8 cellular contexts compared by ENCODE assay signal in genomic region chr1:46132529-46133180, GRCh38. TPM values are rescaled to one million over a fixed set of nuclear protein-coding genes. Genes with fewer than 3 reads are reported as not detected.
DNase-seq lines count a peak whose midpoint lies in the region; ATAC-seq, FAIRE-seq and TF ChIP-seq lines count a peak whose summit lies in the region.

Gene PIK3R3, minus strand, starts transcription at chr1:46132629. Its CDS starts 677 bp downstream, at chr1:46131952.

- TF ChIP-seq EP300 in A549 (IDR thresholded peaks at IDR 0.05), result no peak

- H3K27ac ChIP-seq in A549, result peak within 1 kb of the TSS; percentile 90 to 99
- peak within 1 kb of the TSS; percentile 100 for H3K27ac ChIP-seq in WERI-Rb-1
- peak within 1 kb of the TSS; percentile 99 for H3K27ac ChIP-seq in iPS-20b (ENCODE audit: low read length)
- peak within 1 kb of the TSS; percentile 83 to 99 (median 96) for H3K27ac ChIP-seq in skin epidermis

- TF ChIP-seq RAD21 in A549 (conservative IDR thresholded peaks at IDR 0.05 in 1 of 2, IDR thresholded peaks at IDR 0.05 in 1 of 2), result no peak

- H3K9me3 ChIP-seq in A549 (no peaks in the 10 kb centered on the region), WERI-Rb-1 (ENCODE audit: severe bottlenecking) (no peaks in the 10 kb centered on the region), iPS-20b (ENCODE audit: insufficient read depth, low read depth, low read length) (no peaks in the 10 kb centered on the region)

- WGBS in A549 (ENCODE audit: missing lambda C conversion rate), result under 1% methylated on average over 35 of the region's 55 CpGs

- H3K4me3 ChIP-seq in A549, result peak within 1 kb of the TSS; percentile 84
- H3K4me3 ChIP-seq in WERI-Rb-1 (ENCODE audit: low read depth, low read length), result peak within 1 kb of the TSS; percentile 78
- H3K4me3 ChIP-seq in bronchial epithelial cell (ENCODE audit: low read depth, low read length), result peak within 1 kb of the TSS; percentile 66
- H3K4me3 ChIP-seq in iPS-20b (ENCODE audit: low read length), result peak within 1 kb of the TSS; percentile 93
- H3K4me3 ChIP-seq in skin epidermis, result peak within 1 kb of the TSS; percentile 59 to 81 (median 72)

- H3K4me1 ChIP-seq in A549 (peaks cover 34% of the 10 kb centered on the region), iPS-20b (ENCODE audit: insufficient read depth, low read length) (peaks cover 17% of the 10 kb centered on the region; the same call in 1 of the 2 replicates)

- ATAC-seq in A549, result peak; percentile 98
- peak; percentile 77 for ATAC-seq in GM18861 (IDR thresholded peaks at IDR 0.05; ENCODE audit: unreplicated experiment)
- peak; percentile 86 for ATAC-seq in HG03097 (IDR thresholded peaks at IDR 0.05; ENCODE audit: low FRiP score, unreplicated experiment)

- H3K9ac ChIP-seq in iPS-20b (ENCODE audit: low read depth, low read length), result peak within 1 kb of the TSS; percentile 96

- H3K36me3 ChIP-seq in WERI-Rb-1 (peaks cover 5% of the 10 kb centered on the region; the same call in 1 of the 2 replicates), bronchial epithelial cell (ENCODE audit: control insufficient read depth, insufficient read depth, low read length) (no peaks in the 10 kb centered on the region), iPS-20b (ENCODE audit: insufficient read depth, low read depth, low read length) (no peaks in the 10 kb centered on the region)

- POLR2A ChIA-PET in A549 (lab: Yijun Ruan, JAX), result interaction anchor here (0.6 to 1.2 kb wide), 5 partner anchors 9 to 328 kb away, joined by 3 to 7 read pairs (median 4); partner anchors contain the start of gene TSPAN1

- DNase-seq in A549 (ENCODE audit: low read depth in 1 of 2, low spot score in 1 of 2) (peak; percentile 95 to 97), NCI-H2171 (lab: John Stamatoyannopoulos, UW) (peak; percentile 97), WERI-Rb-1 (peak; percentile 99), bronchial epithelial cell (ENCODE audit: low read depth) (peak; percentile 95)

- CTCF ChIA-PET in A549 (lab: Yijun Ruan, JAX), result interaction anchor here (1.0 kb wide), 1 partner anchor 98 kb away, joined by 3 read pairs; no protein-coding TSS in a partner anchor

- H3K27me3 ChIP-seq in WERI-Rb-1 (ENCODE audit: insufficient read depth, low read depth, severe bottlenecking), result no peaks in the 10 kb centered on the region
- H3K27me3 ChIP-seq in bronchial epithelial cell (ENCODE audit: control insufficient read depth, insufficient read depth, low read length), result no peaks in the 10 kb centered on the region
- H3K27me3 ChIP-seq in iPS-20b (ENCODE audit: insufficient read depth, low read length), result peaks cover 21% of the 10 kb centered on the region

- FAIRE-seq in A549 (lab: Jason Lieb, UNC), result no peak
- no peak for FAIRE-seq in bronchial epithelial cell (lab: Jason Lieb, UNC)

- peak; percentile 94 for TF ChIP-seq POLR2A in A549 (IDR thresholded peaks at IDR 0.05; ENCODE audit: low read length)

- peak within 1 kb of the TSS; percentile 88 for H3K4me2 ChIP-seq in A549

- no peak for TF ChIP-seq CTCF in A549 (IDR thresholded peaks at IDR 0.05)
- no peak for TF ChIP-seq CTCF in WERI-Rb-1 (IDR thresholded peaks at IDR 0.05; ENCODE audit: low read depth, low read length)
- no peak for TF ChIP-seq CTCF in bronchial epithelial cell (IDR thresholded peaks at IDR 0.05; ENCODE audit: insufficient read depth, low read length, severe bottlenecking)

TF ChIP-seq in A549, 52 proteins besides CTCF, POLR2A, EP300 and RAD21 (continues in another document):
- peak; percentile 76 for TF ChIP-seq MAX (IDR thresholded peaks at IDR 0.05)
- TF ChIP-seq BCL3 (IDR thresholded peaks at IDR 0.05), result peak; percentile 88
- peak; percentile 79 for TF ChIP-seq BHLHE40 (IDR thresholded peaks at IDR 0.05; ENCODE audit: low read depth, low read length)
- TF ChIP-seq ZFP36 (IDR thresholded peaks at IDR 0.05; ENCODE audit: borderline replicate concordance, partially characterized antibody), result no peak
- no peak for TF ChIP-seq HOXB5 (CRISPR knock-in tag; IDR thresholded peaks at IDR 0.05)
- TF ChIP-seq GATA3 (IDR thresholded peaks at IDR 0.05; ENCODE audit: borderline replicate concordance), result peak; percentile 92
- no peak for TF ChIP-seq CHD4 (IDR thresholded peaks at IDR 0.05; ENCODE audit: borderline replicate concordance)
- no peak for TF ChIP-seq RARB (CRISPR knock-in tag; IDR thresholded peaks at IDR 0.05)
- no peak for TF ChIP-seq HMGXB4 (CRISPR knock-in tag; IDR thresholded peaks at IDR 0.05; ENCODE audit: borderline replicate concordance)
- TF ChIP-seq FOSL2 (IDR thresholded peaks at IDR 0.05), result no peak
- TF ChIP-seq FOSL2 (CRISPR knock-in tag; IDR thresholded peaks at IDR 0.05), result no peak
- TF ChIP-seq TP53 (CRISPR knock-in tag; IDR thresholded peaks at IDR 0.05), result no peak
- no peak for TF ChIP-seq CBX8 (IDR thresholded peaks at IDR 0.05)
- TF ChIP-seq RCOR1 (IDR thresholded peaks at IDR 0.05; ENCODE audit: low read depth, low read length), result no peak
- TF ChIP-seq TFCP2L1 (CRISPR knock-in tag; IDR thresholded peaks at IDR 0.05), result no peak
- no peak for TF ChIP-seq CHD2 (IDR thresholded peaks at IDR 0.05; ENCODE audit: low read length, partially characterized antibody)
- no peak for TF ChIP-seq FOXS1 (CRISPR knock-in tag; IDR thresholded peaks at IDR 0.05)
- TF ChIP-seq CBX2 (IDR thresholded peaks at IDR 0.05; ENCODE audit: borderline replicate concordance, low read depth), result no peak
- TF ChIP-seq EHMT2 (IDR thresholded peaks at IDR 0.05; ENCODE audit: low read depth), result no peak
- TF ChIP-seq JUN (IDR thresholded peaks at IDR 0.05), result peak; percentile 35 to 76; a peak in 2 of 5 replicates
- TF ChIP-seq ZNF302 (CRISPR knock-in tag; IDR thresholded peaks at IDR 0.05), result no peak
- no peak for TF ChIP-seq USF2 (IDR thresholded peaks at IDR 0.05)
- TF ChIP-seq EHF (CRISPR knock-in tag; IDR thresholded peaks at IDR 0.05), result no peak
- peak; percentile 95; the same call in 1 of the 2 replicates for TF ChIP-seq RFX5 (IDR thresholded peaks at IDR 0.05)
- TF ChIP-seq ELK1 (IDR thresholded peaks at IDR 0.05; ENCODE audit: low read depth, low read length), result no peak
- TF ChIP-seq PHF8 (IDR thresholded peaks at IDR 0.05; ENCODE audit: borderline replicate concordance, low read depth), result no peak; the same call in 1 of the 2 replicates
- no peak for TF ChIP-seq NFE2L2 (conservative IDR thresholded peaks at IDR 0.05; ENCODE audit: low read length)
- no peak for TF ChIP-seq JUNB (IDR thresholded peaks at IDR 0.05)
- TF ChIP-seq FOSB (CRISPR knock-in tag; IDR thresholded peaks at IDR 0.05), result no peak
- TF ChIP-seq NR3C1 (IDR thresholded peaks at IDR 0.05), result no peak
- TF ChIP-seq HOXA7 (CRISPR knock-in tag; IDR thresholded peaks at IDR 0.05), result no peak
- no peak for TF ChIP-seq HEYL (CRISPR knock-in tag; IDR thresholded peaks at IDR 0.05)

RNA-seq across cellular contexts. Expression of gene PIK3R3, which starts in this region (rescaled TPM):
- polyA plus RNA-seq in A549 (2011; rRNA removed) (1.6 and 2.2 TPM in 2 replicates), A549 (2017; fragmentation: RNase III; extraction: RNeasy Plus Mini Kit Qiagen cat#74134 plus additional on column Dnase treatment) (1.8 to 2.1 TPM (median 2.0 TPM) in 3 replicates)
- 0.40 and 0.48 TPM in 2 replicates for polyA plus RNA-seq in A549 (2012; cell fraction: cytosol; rRNA removed)
- polyA plus RNA-seq in A549 (2012; cell fraction: nucleus; rRNA removed), result 0.42 and 0.73 TPM in 2 replicates
- polyA minus RNA-seq in A549 (2011; rRNA and poly(A)+ RNA removed), result 2.0 and 2.2 TPM in 2 replicates
- total RNA-seq in bronchial epithelial cell, result 1.8 and 4.0 TPM in 2 replicates

Comparison
In these comparisons a context has a peak if more than half of its experiments do, and no peak if none do; other contexts are left out.
1. Peak in every context shown above with its lines: DNase-seq, ATAC-seq, H3K4me3 ChIP-seq and H3K27ac ChIP-seq.